ENCODE assay signal across 13 cellular contexts in genomic region chr4:168505996-168506395, GRCh38.
"Had no signal": no experiment of that assay in that cellular context is flagged by ENCODE, and none has a peak within 500 bp of the region (broad histone marks: within the 10 kb centered on the region; RNA-seq: fewer than 3 reads in every experiment).

No MANE protein-coding gene starts in this region.

- H3K36me3 ChIP-seq: breast epithelium, esophagus squamous epithelium, prostate gland had no signal

- H3K4me3 ChIP-seq: breast epithelium, esophagus squamous epithelium, prostate gland had no signal

- H3K27ac ChIP-seq: breast epithelium, esophagus squamous epithelium, prostate gland had no signal

- ATAC-seq: left colon, natural killer cell had no signal

- FAIRE-seq: TTC549, urothelium cell line had no signal

- H3K4me1 ChIP-seq: breast epithelium, esophagus squamous epithelium, prostate gland had no signal

- H3K9me3 ChIP-seq: breast epithelium, esophagus squamous epithelium, prostate gland had no signal

- H3K27me3 ChIP-seq: breast epithelium had no signal

- DNase-seq: activated B cell treated with CpG ODN at 0.5 μM for 24 hours; activated CD4-positive, alpha-beta T cell treated with anti-CD3 and anti-CD28 coated beads, Interleukin-2, amount 10 ng/mL, durations not matched to agents 24 days and 14 days; activated naive CD4-positive, alpha-beta T cell; aorta; esophagus squamous epithelium; foreskin fibroblast; left colon; natural killer cell; occipital lobe had no signal
